In the genomic region with DNA sequence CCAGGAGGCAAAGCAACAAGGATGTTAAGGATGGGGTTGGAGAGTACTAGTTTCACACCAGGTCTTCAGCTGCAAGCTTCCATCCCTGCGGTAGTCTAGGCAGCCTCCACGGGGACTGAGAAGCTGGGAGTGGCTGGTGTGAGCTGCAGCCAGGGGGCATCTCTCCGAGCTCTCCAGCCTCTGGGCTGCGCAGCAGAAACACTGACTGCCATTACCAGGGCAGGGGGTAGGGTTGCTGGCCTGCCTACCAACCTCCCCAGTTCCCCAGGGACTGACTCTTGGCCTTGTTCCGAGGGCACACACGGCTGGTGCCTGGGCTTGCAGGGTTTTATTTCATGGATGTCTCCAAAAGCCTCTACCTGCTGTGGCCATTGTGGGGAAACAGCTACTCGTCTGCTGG, we compare ENCODE assay signal across 17 cellular contexts. TPM values are rescaled to one million over a fixed set of nuclear protein-coding genes. Genes with fewer than 3 reads are reported as not detected.
DNase-seq lines count a peak whose midpoint lies in the region; ATAC-seq and TF ChIP-seq lines count a peak whose summit lies in the region.
"Had no signal": no experiment of that assay in that cellular context is flagged by ENCODE, and none has a peak within 500 bp of the region (broad histone marks: within the 10 kb centered on the region; RNA-seq: fewer than 3 reads in every experiment).

No MANE protein-coding gene starts in this region.

- H3K4me1 Mint-ChIP-seq in WTC11, result no peaks in the 10 kb centered on the region
- peaks cover 14% of the 10 kb centered on the region for H3K4me1 Mint-ChIP-seq in neural progenitor cell
- H3K4me1 Mint-ChIP-seq in activated CD4-positive, alpha-beta memory T cell treated with anti-CD3 and anti-CD28 coated beads, Interleukin-2, amount 10 ng/mL, durations not matched to agents 7 days and 5 days, result no peaks in the 10 kb centered on the region

- no peak overlapping the region for H2BK5ac ChIP-seq in mesendoderm (ENCODE audit: low read length)

- H3K4me2 ChIP-seq in neural progenitor cell (no peak overlapping the region), mesendoderm (ENCODE audit: low read length) (no peak overlapping the region)

- H3K27ac ChIP-seq in cardiac muscle cell (peak overlapping the region; percentile 83), neural progenitor cell (no peak overlapping the region), mesendoderm (ENCODE audit: low read depth, low read length) (no peak overlapping the region)
- H3K27ac ChIP-seq: breast epithelium, tibial nerve had no signal

- DNase-seq in DMS153 (lab: John Stamatoyannopoulos, UW) (peak; percentile 88), WTC11 (ENCODE audit: low spot score) (peak; percentile 40), cardiac muscle cell (ENCODE audit: low read depth in 1 of 2, low spot score in 1 of 2) (no peak), neural progenitor cell (ENCODE audit: low spot score) (peak; percentile 31), mesendoderm (no peak)
- DNase-seq in activated CD4-positive, alpha-beta memory T cell treated with anti-CD3 and anti-CD28 coated beads, Interleukin-2, amount 10 ng/mL, durations not matched to agents 7 days and 5 days, result no peak
- DNase-seq: activated CD4-positive, CD25-positive, alpha-beta regulatory T cell; COR-L47; effector memory CD8-positive, alpha-beta T cell; NCI-H2029 treated with DMSO at 0.1 percent for 48 hours; NCI-H748 treated with DMSO at 0.1 percent for 48 hours; stimulated activated CD4-positive, alpha-beta T cell treated with anti-CD3 and anti-CD28 coated beads, Interleukin-2, amount 100 ng/mL, for 24 hours had no signal

- no peak overlapping the region for H3K9ac ChIP-seq in neural progenitor cell
- no peak overlapping the region for H3K9ac ChIP-seq in mesendoderm (ENCODE audit: low read length)

- H3K27ac Mint-ChIP-seq in WTC11 (no peak overlapping the region), neural progenitor cell (no peak overlapping the region)
- no peak overlapping the region for H3K27ac Mint-ChIP-seq in activated CD4-positive, alpha-beta memory T cell treated with anti-CD3 and anti-CD28 coated beads, Interleukin-2, amount 10 ng/mL, durations not matched to agents 7 days and 5 days
- H3K27ac Mint-ChIP-seq: effector memory CD8-positive, alpha-beta T cell; T-helper 1 cell treated with Interleukin-12 subunit alpha and Interleukin-12 subunit beta and Interleukin-4 antibody, amounts not matched to agents 30 μg/mL and 1 μg/mL, for 36 hours had no signal

- no peak overlapping the region for H3K4me3 ChIP-seq in cardiac muscle cell
- H3K4me3 ChIP-seq in neural progenitor cell, result no peak overlapping the region
- H3K4me3 ChIP-seq in mesendoderm (ENCODE audit: low read length), result no peak overlapping the region
- H3K4me3 ChIP-seq: breast epithelium, tibial nerve had no signal

- no peak overlapping the region for H2AFZ ChIP-seq in neural progenitor cell (replicated peaks)

- H3K4me1 ChIP-seq in cardiac muscle cell (ENCODE audit: low read depth), result peaks cover 58% of the 10 kb centered on the region
- no peaks in the 10 kb centered on the region for H3K4me1 ChIP-seq in neural progenitor cell
- H3K4me1 ChIP-seq in mesendoderm (ENCODE audit: control insufficient read depth, low read depth, low read length), result no peaks in the 10 kb centered on the region
- H3K4me1 ChIP-seq: breast epithelium, tibial nerve had no signal

- H3K27me3 ChIP-seq in cardiac muscle cell, result no peaks in the 10 kb centered on the region
- H3K27me3 ChIP-seq in neural progenitor cell, result peaks cover 36% of the 10 kb centered on the region
- H3K27me3 ChIP-seq in mesendoderm (ENCODE audit: insufficient read depth, low read length, poor library complexity), result no peaks in the 10 kb centered on the region
- H3K27me3 ChIP-seq: breast epithelium had no signal

- no peak overlapping the region for H4K8ac ChIP-seq in mesendoderm (ENCODE audit: low read depth, low read length)

- H3K18ac ChIP-seq in mesendoderm (ENCODE audit: low read length), result no peak overlapping the region

- peaks cover 32% of the 10 kb centered on the region for H3K27me3 Mint-ChIP-seq in WTC11 (ENCODE audit: low read depth)
- peaks cover 6% of the 10 kb centered on the region for H3K27me3 Mint-ChIP-seq in neural progenitor cell (ENCODE audit: insufficient read depth, low read depth)
- no peaks in the 10 kb centered on the region for H3K27me3 Mint-ChIP-seq in activated CD4-positive, alpha-beta memory T cell treated with anti-CD3 and anti-CD28 coated beads, Interleukin-2, amount 10 ng/mL, durations not matched to agents 7 days and 5 days

- H3K4me3 Mint-ChIP-seq in WTC11, result no peak overlapping the region
- no peak overlapping the region for H3K4me3 Mint-ChIP-seq in neural progenitor cell
- H3K4me3 Mint-ChIP-seq in activated CD4-positive, alpha-beta memory T cell treated with anti-CD3 and anti-CD28 coated beads, Interleukin-2, amount 10 ng/mL, durations not matched to agents 7 days and 5 days, result no peak overlapping the region
- H3K4me3 Mint-ChIP-seq: effector memory CD8-positive, alpha-beta T cell; T-helper 1 cell treated with Interleukin-12 subunit alpha and Interleukin-12 subunit beta and Interleukin-4 antibody, amounts not matched to agents 30 μg/mL and 1 μg/mL, for 36 hours had no signal

- no peaks in the 10 kb centered on the region for H3K79me2 ChIP-seq in neural progenitor cell (ENCODE audit: low read depth)
- H3K79me2 ChIP-seq in mesendoderm (ENCODE audit: control insufficient read depth, insufficient read depth, low read length), result peaks cover 40% of the 10 kb centered on the region

- H2BK15ac ChIP-seq in mesendoderm (replicated peaks; ENCODE audit: low read depth), result no peak overlapping the region

- H2BK120ac ChIP-seq in mesendoderm (ENCODE audit: low read depth, low read length), result no peak overlapping the region

- no CpG with 5 or more reads among the region's 7 CpGs for WGBS in mesendoderm (ENCODE audit: extremely low coverage, insufficient coverage, low lambda C conversion rate)

- H3K9me3 Mint-ChIP-seq in WTC11 (no peaks in the 10 kb centered on the region), neural progenitor cell (no peaks in the 10 kb centered on the region)
- H3K9me3 Mint-ChIP-seq in activated CD4-positive, alpha-beta memory T cell treated with anti-CD3 and anti-CD28 coated beads, Interleukin-2, amount 10 ng/mL, durations not matched to agents 7 days and 5 days, result no peaks in the 10 kb centered on the region
- H3K9me3 Mint-ChIP-seq: effector memory CD8-positive, alpha-beta T cell; T-helper 1 cell treated with Interleukin-12 subunit alpha and Interleukin-12 subunit beta and Interleukin-4 antibody, amounts not matched to agents 30 μg/mL and 1 μg/mL, for 36 hours had no signal

- H2AK5ac ChIP-seq in mesendoderm (ENCODE audit: low read length), result no peak overlapping the region

- POLR2A ChIA-PET in WTC11 (lab: Charles Lee), result no interaction called here
- POLR2A ChIA-PET in activated CD4-positive, alpha-beta memory T cell treated with anti-CD3 and anti-CD28 coated beads, Interleukin-2, amount 10 ng/mL, durations not matched to agents 7 days and 5 days (lab: Charles Lee), result no interaction called here

- H3K36me3 ChIP-seq in cardiac muscle cell, result peaks cover 76% of the 10 kb centered on the region
- no peaks in the 10 kb centered on the region for H3K36me3 ChIP-seq in neural progenitor cell
- peaks cover 29% of the 10 kb centered on the region for H3K36me3 ChIP-seq in mesendoderm (ENCODE audit: control insufficient read depth, insufficient read depth, low read length)
- H3K36me3 ChIP-seq: breast epithelium, tibial nerve had no signal

- H4K20me1 ChIP-seq in neural progenitor cell (ENCODE audit: low read depth), result no peaks in the 10 kb centered on the region

- no peak overlapping the region for H3K56ac ChIP-seq in mesendoderm (ENCODE audit: low read length)

- no peak overlapping the region for H3K4ac ChIP-seq in mesendoderm (ENCODE audit: low read depth, low read length)

- TF ChIP-seq CTCF in WTC11 (IDR thresholded peaks at IDR 0.05) (no peak), cardiac muscle cell (IDR thresholded peaks at IDR 0.05; ENCODE audit: low read depth, low read length) (peak; percentile 36), neural progenitor cell (IDR thresholded peaks at IDR 0.05) (peak; percentile 31)

- H4K5ac ChIP-seq in mesendoderm (ENCODE audit: low read length), result no peak overlapping the region

- ATAC-seq in WTC11 (peak; percentile 86), HG02938 (IDR thresholded peaks at IDR 0.05; ENCODE audit: unreplicated experiment) (no peak), HG03342 (IDR thresholded peaks at IDR 0.05; ENCODE audit: unreplicated experiment) (no peak)
- ATAC-seq: effector memory CD8-positive, alpha-beta T cell had no signal

- no peaks in the 10 kb centered on the region for H3F3A ChIP-seq in neural progenitor cell (ENCODE audit: low read depth)

- H3K79me1 ChIP-seq in mesendoderm (ENCODE audit: low read length), result peaks cover 16% of the 10 kb centered on the region

- CTCF ChIA-PET in WTC11 (lab: Charles Lee), result interaction anchor here (0.6 to 2.0 kb wide), 20 partner anchors 9 to 618 kb away, joined by 3 to 10 read pairs (median 4); no protein-coding TSS in a partner anchor
- CTCF ChIA-PET in activated CD4-positive, alpha-beta memory T cell treated with anti-CD3 and anti-CD28 coated beads, Interleukin-2, amount 10 ng/mL, durations not matched to agents 7 days and 5 days (lab: Charles Lee), result no interaction called here

- H3K9me3 ChIP-seq in cardiac muscle cell (ENCODE audit: low read depth), result no peaks in the 10 kb centered on the region
- no peaks in the 10 kb centered on the region for H3K9me3 ChIP-seq in neural progenitor cell (ENCODE audit: low read depth)
- H3K9me3 ChIP-seq: breast epithelium, tibial nerve had no signal

- H3K36me3 Mint-ChIP-seq in WTC11 (no peaks in the 10 kb centered on the region), neural progenitor cell (no peaks in the 10 kb centered on the region)
- H3K36me3 Mint-ChIP-seq in activated CD4-positive, alpha-beta memory T cell treated with anti-CD3 and anti-CD28 coated beads, Interleukin-2, amount 10 ng/mL, durations not matched to agents 7 days and 5 days (ENCODE audit: low read depth), result no peaks in the 10 kb centered on the region

- no peak overlapping the region for H3K23ac ChIP-seq in mesendoderm (ENCODE audit: low read length)

TF ChIP-seq in WTC11, 78 proteins besides CTCF, POLR2A, EP300 and RAD21 (continues in another document):
- TF ChIP-seq RORB (CRISPR knock-in tag; IDR thresholded peaks at IDR 0.05), result no peak
- no peak for TF ChIP-seq IRF1 (CRISPR knock-in tag; IDR thresholded peaks at IDR 0.05)

RNA-seq across cellular contexts. Expression of gene GATA6, which starts 15.9 kb away (rescaled TPM):
- total RNA-seq in WTC11 (2021) (0.15 to 0.21 TPM (median 0.18 TPM) in 3 replicates), cardiac muscle cell (182 and 187 TPM in 2 replicates), neural progenitor cell (ENCODE audit: low replicate concordance) (0.26 and 0.28 TPM in 2 replicates)
- polyA plus RNA-seq in cardiac muscle cell, result 104 and 126 TPM in 2 replicates
- total RNA-seq in activated CD4-positive, alpha-beta memory T cell treated with anti-CD3 and anti-CD28 coated beads, Interleukin-2, amount 10 ng/mL, durations not matched to agents 7 days and 5 days, result not detected
- 31.4 TPM for polyA plus RNA-seq in mesendoderm (2013, experiment 1 of 2)
- polyA plus RNA-seq in mesendoderm (2013, experiment 2 of 2), result 28.4 TPM

Comparison
In these comparisons a context has a peak if more than half of its experiments do, and no peak if none do; other contexts are left out.
1. DNase-seq: peak in DMS153 (single experiment), WTC11 (single experiment) and neural progenitor cell (single experiment); none in cardiac muscle cell (0 of 2), activated CD4-positive, alpha-beta memory T cell treated with anti-CD3 and anti-CD28 coated beads, Interleukin-2, amount 10 ng/mL, durations not matched to agents 7 days and 5 days (single experiment) and mesendoderm (single experiment).
2. RNA of gene GATA6, which starts 15.9 kb away (total RNA-seq): 182 to 187 TPM in cardiac muscle cell; 0.26 to 0.28 TPM in neural progenitor cell, 0.15 to 0.21 TPM in WTC11 and not detected in activated CD4-positive, alpha-beta memory T cell treated with anti-CD3 and anti-CD28 coated beads, Interleukin-2, amount 10 ng/mL, durations not matched to agents 7 days and 5 days; every median in the first group is over 100 times any median in the second.